Comparison of ENCODE assay signal across 9 cellular contexts in the genomic region with DNA sequence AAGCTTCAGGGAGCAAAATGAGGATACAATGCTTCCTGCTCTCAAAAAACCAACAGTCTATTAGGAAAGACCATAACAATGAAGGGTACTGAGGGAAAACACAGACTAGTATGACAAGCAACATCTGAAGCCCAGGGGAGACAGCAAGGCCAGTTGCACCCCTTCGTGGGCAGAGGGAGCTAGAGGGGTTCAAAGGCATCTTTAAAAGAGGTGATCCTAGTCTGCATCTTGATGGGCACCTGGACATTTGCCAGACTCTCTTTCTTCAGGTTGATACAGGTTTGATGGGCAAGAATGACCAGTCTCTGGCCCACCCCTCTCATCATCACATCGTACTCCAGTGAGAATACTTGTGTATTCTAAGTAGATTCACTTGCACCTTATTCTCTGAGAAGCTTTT.
DNase-seq lines count a peak whose midpoint lies in the region; ATAC-seq and TF ChIP-seq lines count a peak whose summit lies in the region.
"Had no signal": no experiment of that assay in that cellular context is flagged by ENCODE, and none has a peak within 500 bp of the region (broad histone marks: within the 10 kb centered on the region; RNA-seq: fewer than 3 reads in every experiment).

No MANE protein-coding gene starts in this region.

- no peak overlapping the region for H3K4me3 Mint-ChIP-seq in activated CD4-positive, alpha-beta memory T cell treated with anti-CD3 and anti-CD28 coated beads for 36 hours
- peak overlapping the region; percentile 85 for H3K4me3 Mint-ChIP-seq in natural killer cell

- H3K27ac Mint-ChIP-seq in activated CD4-positive, alpha-beta memory T cell treated with anti-CD3 and anti-CD28 coated beads for 36 hours: no peak overlapping the region
- H3K27ac Mint-ChIP-seq in natural killer cell: peak overlapping the region; percentile 91 to 92

- peak; percentile 21 for TF ChIP-seq CTCF in natural killer cell (IDR thresholded peaks at IDR 0.05)

- CTCF ChIA-PET in activated CD4-positive, alpha-beta memory T cell treated with anti-CD3 and anti-CD28 coated beads for 36 hours (lab: Charles Lee): interaction anchor here (1.4 to 13.9 kb wide), 2 partner anchors 9 to 340 kb away, joined by 4 to 423 read pairs; no protein-coding TSS in a partner anchor

- POLR2A ChIA-PET in activated CD4-positive, alpha-beta memory T cell treated with anti-CD3 and anti-CD28 coated beads for 36 hours (lab: Charles Lee): no interaction called here

- DNase-seq in NCI-H510A (lab: John Stamatoyannopoulos, UW) (peak; percentile 56), NCI-H510A treated with DMSO at 0.1 percent for 48 hours (lab: John Stamatoyannopoulos, UW) (no peak), Kasumi-1 (lab: John Stamatoyannopoulos, UW) (peak; percentile 45 to 60), natural killer cell (no peak), HPDE6-E6E7 (ENCODE audit: extremely low spot score) (no peak)
- DNase-seq in activated CD4-positive, alpha-beta memory T cell treated with anti-CD3 and anti-CD28 coated beads for 36 hours: peak; percentile 49
- DNase-seq: activated CD8-positive, alpha-beta memory T cell treated with anti-CD3 and anti-CD28 coated beads, Interleukin-2, amount 50 U/mL, for 4 hours had no signal

- H3K36me3 Mint-ChIP-seq in activated CD4-positive, alpha-beta memory T cell treated with anti-CD3 and anti-CD28 coated beads for 36 hours: no peaks in the 10 kb centered on the region
- no peaks in the 10 kb centered on the region for H3K36me3 Mint-ChIP-seq in natural killer cell

- no peaks in the 10 kb centered on the region for H3K9me3 Mint-ChIP-seq in activated CD4-positive, alpha-beta memory T cell treated with anti-CD3 and anti-CD28 coated beads for 36 hours
- H3K9me3 Mint-ChIP-seq in natural killer cell: no peaks in the 10 kb centered on the region

- ATAC-seq in natural killer cell (peak in 1 of 3 donors; percentile 34), HG03039 (IDR thresholded peaks at IDR 0.05; ENCODE audit: unreplicated experiment) (no peak), HG03520 (IDR thresholded peaks at IDR 0.05; ENCODE audit: unreplicated experiment) (no peak)

- intact Hi-C loops in activated CD4-positive, alpha-beta memory T cell treated with anti-CD3 and anti-CD28 coated beads for 36 hours (cut with micrococcal nuclease): loop anchor here (1.0 to 10.0 kb wide), 4 partner anchors 35 to 858 kb away; a partner anchor contains a TSS
- intact Hi-C loops in natural killer cell (cut with micrococcal nuclease): loop anchor here (1.0 to 2.0 kb wide), 4 partner anchors 42 to 294 kb away; no protein-coding TSS in a partner anchor

- no peaks in the 10 kb centered on the region for H3K27me3 Mint-ChIP-seq in activated CD4-positive, alpha-beta memory T cell treated with anti-CD3 and anti-CD28 coated beads for 36 hours
- no peaks in the 10 kb centered on the region for H3K27me3 Mint-ChIP-seq in natural killer cell (ENCODE audit: low read depth in 2 of 2)

- H3K4me1 Mint-ChIP-seq in activated CD4-positive, alpha-beta memory T cell treated with anti-CD3 and anti-CD28 coated beads for 36 hours (ENCODE audit: low read depth): peaks cover 45% of the 10 kb centered on the region
- peaks cover 83 to 86% of the 10 kb centered on the region in 2 donors for H3K4me1 Mint-ChIP-seq in natural killer cell

Comparison
In these comparisons a context has a peak if more than half of its experiments do, and no peak if none do; other contexts are left out.
1. DNase-seq: peak in NCI-H510A (single experiment), Kasumi-1 (2 of 2) and activated CD4-positive, alpha-beta memory T cell treated with anti-CD3 and anti-CD28 coated beads for 36 hours (single experiment); none in NCI-H510A treated with DMSO at 0.1 percent for 48 hours (single experiment), natural killer cell (single experiment) and HPDE6-E6E7 (single experiment).